13 cellular contexts compared by ENCODE assay signal in genomic region chr1:186102559-186103148, GRCh38.
DNase-seq lines count a peak whose midpoint lies in the region; ATAC-seq and TF ChIP-seq lines count a peak whose summit lies in the region.
"Had no signal": no experiment of that assay in that cellular context is flagged by ENCODE, and none has a peak within 500 bp of the region (broad histone marks: within the 10 kb centered on the region; RNA-seq: fewer than 3 reads in every experiment).

No MANE protein-coding gene starts in this region.

- 33% methylated on average over 3 of the region's 3 CpGs for WGBS in right lobe of liver (ENCODE audit: insufficient coverage, low coverage, low lambda C conversion rate, missing lambda C conversion rate)

- ATAC-seq in right lobe of liver (peak; percentile 29 to 64 (median 48)), upper lobe of right lung (no peak), GM21360 (IDR thresholded peaks at IDR 0.05; ENCODE audit: unreplicated experiment) (no peak), HG03520 (IDR thresholded peaks at IDR 0.05; ENCODE audit: unreplicated experiment) (no peak)
- ATAC-seq: activated T-cell treated with anti-CD3 and anti-CD28 coated beads, Interleukin-2, amount 50 U/mL, for 4 hours; stimulated activated effector memory CD8-positive, alpha-beta T cell treated with anti-CD3 and anti-CD28 coated beads, Interleukin-12 subunit alpha, Interleukin-12 subunit beta, amount 100 ng/mL, for 72 hours; T-cell had no signal

- no peaks in the 10 kb centered on the region for H3K27me3 Mint-ChIP-seq in dendritic cell treated with granulocyte-macrophage colony-stimulating factor and Interleukin-4, amounts not matched to agents 40 ng/mL and 50 ng/mL, for 4 days

- no peak overlapping the region for H3K4me3 Mint-ChIP-seq in dendritic cell treated with granulocyte-macrophage colony-stimulating factor and Interleukin-4, amounts not matched to agents 40 ng/mL and 50 ng/mL, for 4 days
- H3K4me3 Mint-ChIP-seq: activated T-cell treated with anti-CD3 and anti-CD28 coated beads, Interleukin-2, amount 50 U/mL, for 4 hours; stimulated activated effector memory CD8-positive, alpha-beta T cell treated with anti-CD3 and anti-CD28 coated beads, Interleukin-12 subunit alpha, Interleukin-12 subunit beta, amount 100 ng/mL, for 72 hours; T-cell had no signal

- H3K9me3 Mint-ChIP-seq in dendritic cell treated with granulocyte-macrophage colony-stimulating factor and Interleukin-4, amounts not matched to agents 40 ng/mL and 50 ng/mL, for 4 days, result no peaks in the 10 kb centered on the region
- H3K9me3 Mint-ChIP-seq: activated T-cell treated with anti-CD3 and anti-CD28 coated beads, Interleukin-2, amount 50 U/mL, for 4 hours; stimulated activated effector memory CD8-positive, alpha-beta T cell treated with anti-CD3 and anti-CD28 coated beads, Interleukin-12 subunit alpha, Interleukin-12 subunit beta, amount 100 ng/mL, for 72 hours; T-cell had no signal

- H3K4me1 ChIP-seq in right lobe of liver (no peaks in the 10 kb centered on the region), upper lobe of right lung (no peaks in the 10 kb centered on the region)

- peak overlapping the region in 1 of 3 donors; percentile 4 for H3K27ac ChIP-seq in right lobe of liver
- no peak overlapping the region for H3K27ac ChIP-seq in upper lobe of right lung

- no peak overlapping the region for H3K4me3 ChIP-seq in right lobe of liver
- H3K4me3 ChIP-seq in upper lobe of right lung, result no peak overlapping the region

- peak overlapping the region; percentile 27 for H3K27ac Mint-ChIP-seq in dendritic cell treated with granulocyte-macrophage colony-stimulating factor and Interleukin-4, amounts not matched to agents 40 ng/mL and 50 ng/mL, for 4 days
- H3K27ac Mint-ChIP-seq: stimulated activated effector memory CD8-positive, alpha-beta T cell treated with anti-CD3 and anti-CD28 coated beads, Interleukin-12 subunit alpha, Interleukin-12 subunit beta, amount 100 ng/mL, for 72 hours; T-cell had no signal

- H3K36me3 ChIP-seq in right lobe of liver, result no peaks in the 10 kb centered on the region
- no peaks in the 10 kb centered on the region for H3K36me3 ChIP-seq in upper lobe of right lung

- H3K27me3 ChIP-seq in right lobe of liver, result no peaks in the 10 kb centered on the region
- no peaks in the 10 kb centered on the region for H3K27me3 ChIP-seq in upper lobe of right lung

- H3K4me1 Mint-ChIP-seq in dendritic cell treated with granulocyte-macrophage colony-stimulating factor and Interleukin-4, amounts not matched to agents 40 ng/mL and 50 ng/mL, for 4 days (ENCODE audit: low read depth), result peaks cover 4% of the 10 kb centered on the region
- H3K4me1 Mint-ChIP-seq: stimulated activated effector memory CD8-positive, alpha-beta T cell treated with anti-CD3 and anti-CD28 coated beads, Interleukin-12 subunit alpha, Interleukin-12 subunit beta, amount 100 ng/mL, for 72 hours; T-cell had no signal

- DNase-seq in COLO829 (ENCODE audit: low spot score), result peak; percentile 53
- DNase-seq in OCI-M1 (lab: John Stamatoyannopoulos, UW), result peak; percentile 85
- no peak for DNase-seq in right lobe of liver
- DNase-seq in upper lobe of right lung, result no peak
- no peak for DNase-seq in NCI-H1105 treated with DMSO at 0.1 percent for 48 hours (lab: John Stamatoyannopoulos, UW)
- DNase-seq: activated T-cell treated with anti-CD3 and anti-CD28 coated beads, Interleukin-2, amount 50 U/mL, for 4 hours; foreskin melanocyte; NCI-H1105; T-cell had no signal

- intact Hi-C loops in dendritic cell treated with granulocyte-macrophage colony-stimulating factor and Interleukin-4, amounts not matched to agents 40 ng/mL and 50 ng/mL, for 4 days (cut with micrococcal nuclease), result no loop called here
- intact Hi-C loops in right lobe of liver (cut with DNase I), result no loop called here
- intact Hi-C loops in upper lobe of right lung (cut with DNase I), result no loop called here

- H3K9me3 ChIP-seq in right lobe of liver (no peaks in the 10 kb centered on the region), upper lobe of right lung (no peaks in the 10 kb centered on the region)

- H3K36me3 Mint-ChIP-seq in dendritic cell treated with granulocyte-macrophage colony-stimulating factor and Interleukin-4, amounts not matched to agents 40 ng/mL and 50 ng/mL, for 4 days (ENCODE audit: low read depth), result no peaks in the 10 kb centered on the region
- H3K36me3 Mint-ChIP-seq: stimulated activated effector memory CD8-positive, alpha-beta T cell treated with anti-CD3 and anti-CD28 coated beads, Interleukin-12 subunit alpha, Interleukin-12 subunit beta, amount 100 ng/mL, for 72 hours; T-cell had no signal

- no peak for TF ChIP-seq POLR2A in right lobe of liver (IDR thresholded peaks at IDR 0.05)

- TF ChIP-seq CTCF in right lobe of liver (IDR thresholded peaks at IDR 0.05) (no peak), upper lobe of right lung (IDR thresholded peaks at IDR 0.05) (no peak)

Comparison
In these comparisons a context has a peak if more than half of its experiments do, and no peak if none do; other contexts are left out.
1. DNase-seq: peak in COLO829 (single experiment) and OCI-M1 (single experiment); none in right lobe of liver (0 of 3), upper lobe of right lung (single experiment) and NCI-H1105 treated with DMSO at 0.1 percent for 48 hours (single experiment).
2. ATAC-seq: peak in right lobe of liver (4 of 4); none in upper lobe of right lung (single experiment), GM21360 (single experiment) and HG03520 (single experiment).